9 cellular contexts compared by ENCODE assay signal in the genomic region with DNA sequence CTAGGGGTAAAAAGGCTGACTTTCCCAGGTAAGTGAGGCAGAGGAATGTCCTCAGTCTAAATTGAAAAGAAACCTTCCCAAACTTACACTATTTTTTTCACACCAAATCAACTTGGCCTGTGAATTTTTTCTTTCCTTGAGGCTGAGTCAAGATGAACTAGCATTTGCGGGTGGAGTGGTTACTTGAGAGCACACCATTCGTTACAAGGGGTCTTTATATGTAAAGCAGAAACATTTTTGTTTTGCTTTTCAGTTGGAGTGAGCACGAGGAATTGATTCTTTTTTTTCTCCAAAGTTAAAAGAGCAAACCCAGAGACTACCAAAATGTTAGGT. TPM values are rescaled to one million over a fixed set of nuclear protein-coding genes. Genes with fewer than 3 reads are reported as not detected.
DNase-seq lines count a peak whose midpoint lies in the region; ATAC-seq, FAIRE-seq and TF ChIP-seq lines count a peak whose summit lies in the region.
"Had no signal": no experiment of that assay in that cellular context is flagged by ENCODE, and none has a peak within 500 bp of the region (broad histone marks: within the 10 kb centered on the region; RNA-seq: fewer than 3 reads in every experiment).

No MANE protein-coding gene starts in this region.

- H3K4me3 Mint-ChIP-seq in activated CD4-positive, alpha-beta memory T cell treated with anti-CD3 and anti-CD28 coated beads, Interleukin-2, amount 10 ng/mL, durations not matched to agents 7 days and 5 days = no peak overlapping the region

- TF ChIP-seq CTCF in VCaP (conservative IDR thresholded peaks at IDR 0.05) (no peak), foreskin fibroblast (IDR thresholded peaks at IDR 0.05; ENCODE audit: low read depth, low read length) (no peak), sigmoid colon (IDR thresholded peaks at IDR 0.05) (no peak)

- H3K9me3 ChIP-seq in sigmoid colon = no peaks in the 10 kb centered on the region

- peaks cover 12% of the 10 kb centered on the region for H3K36me3 Mint-ChIP-seq in activated CD4-positive, alpha-beta memory T cell treated with anti-CD3 and anti-CD28 coated beads, Interleukin-2, amount 10 ng/mL, durations not matched to agents 7 days and 5 days (ENCODE audit: low read depth)

- no peaks in the 10 kb centered on the region for H3K36me3 ChIP-seq in sigmoid colon

- peak; percentile 20 for FAIRE-seq in GM12891 (lab: Jason Lieb, UNC)

- H3K27me3 ChIP-seq in sigmoid colon = no peaks in the 10 kb centered on the region

- H3K27ac Mint-ChIP-seq in activated CD4-positive, alpha-beta memory T cell treated with anti-CD3 and anti-CD28 coated beads, Interleukin-2, amount 10 ng/mL, durations not matched to agents 7 days and 5 days = no peak overlapping the region

- 12 to 32% methylated on average over 3 of the region's 3 CpGs for WGBS in sigmoid colon, 2 donors

- H3K27me3 Mint-ChIP-seq in activated CD4-positive, alpha-beta memory T cell treated with anti-CD3 and anti-CD28 coated beads, Interleukin-2, amount 10 ng/mL, durations not matched to agents 7 days and 5 days = no peaks in the 10 kb centered on the region

- CTCF ChIA-PET in activated CD4-positive, alpha-beta memory T cell treated with anti-CD3 and anti-CD28 coated beads, Interleukin-2, amount 10 ng/mL, durations not matched to agents 7 days and 5 days (lab: Charles Lee) = interaction anchor here (1.1 to 4.3 kb wide), 2 partner anchors 8 to 36 kb away, joined by 3 to 15 read pairs; a partner anchor contains a TSS

- TF ChIP-seq POLR2A in GM12891 (IDR thresholded peaks at IDR 0.05; ENCODE audit: low read depth, low read length) = no peak
- TF ChIP-seq POLR2A in sigmoid colon (IDR thresholded peaks at IDR 0.05) = no peak

- H3K4me1 Mint-ChIP-seq in activated CD4-positive, alpha-beta memory T cell treated with anti-CD3 and anti-CD28 coated beads, Interleukin-2, amount 10 ng/mL, durations not matched to agents 7 days and 5 days = peaks cover 30% of the 10 kb centered on the region

- H3K9me3 Mint-ChIP-seq in activated CD4-positive, alpha-beta memory T cell treated with anti-CD3 and anti-CD28 coated beads, Interleukin-2, amount 10 ng/mL, durations not matched to agents 7 days and 5 days = no peaks in the 10 kb centered on the region

- intact Hi-C loops in sigmoid colon (cut with DNase I) = loop anchor here (5.0 kb wide), 1 partner anchor 64 kb away; no protein-coding TSS in a partner anchor

- H3K4me3 ChIP-seq in foreskin fibroblast (ENCODE audit: low read depth in 1 of 2, low read length in 2 of 2) (peak overlapping the region; percentile 39 to 44), sigmoid colon (peak overlapping the region in 3 of 4 donors; percentile 22 to 35 (median 34))

- DNase-seq in GM12891 (ENCODE audit: insufficient read length, low spot score) = no peak
- DNase-seq in foreskin fibroblast = no peak
- DNase-seq in sigmoid colon = no peak
- no peak for DNase-seq in NCI-H82 (lab: John Stamatoyannopoulos, UW)
- no peak for DNase-seq in activated CD4-positive, alpha-beta memory T cell treated with anti-CD3 and anti-CD28 coated beads, Interleukin-2, amount 10 ng/mL, durations not matched to agents 7 days and 5 days
- DNase-seq: GF-D8 had no signal

- no peak for TF ChIP-seq EP300 in sigmoid colon (IDR thresholded peaks at IDR 0.05)

- ATAC-seq in GM18517 (IDR thresholded peaks at IDR 0.05; ENCODE audit: unreplicated experiment) = no peak
- no peak for ATAC-seq in HG03521 (IDR thresholded peaks at IDR 0.05; ENCODE audit: unreplicated experiment)

- H3K4me1 ChIP-seq in sigmoid colon = peaks cover 0 to 56% (median 49%) of the 10 kb centered on the region in 4 donors

- POLR2A ChIA-PET in activated CD4-positive, alpha-beta memory T cell treated with anti-CD3 and anti-CD28 coated beads, Interleukin-2, amount 10 ng/mL, durations not matched to agents 7 days and 5 days (lab: Charles Lee) = interaction anchor here (1.1 to 1.2 kb wide), 3 partner anchors 33 to 515 kb away, joined by 3 to 4 read pairs (median 3); a partner anchor contains a TSS

- H3K27ac ChIP-seq in VCaP (peak overlapping the region; percentile 84), sigmoid colon (peak overlapping the region; percentile 69 to 86 (median 80))

TF ChIP-seq in GM12891, 5 proteins besides CTCF, POLR2A, EP300 and RAD21:
- no peak for TF ChIP-seq SPI1 (IDR thresholded peaks at IDR 0.05; ENCODE audit: low read depth, low read length)
- no peak for TF ChIP-seq TAF1 (IDR thresholded peaks at IDR 0.05; ENCODE audit: low read depth, low read length)
- TF ChIP-seq POU2F2 (IDR thresholded peaks at IDR 0.05; ENCODE audit: low read depth, low read length) = no peak

RNA-seq across cellular contexts. Expression of a gene that starts 36.4 kb away (rescaled TPM):
- polyA plus RNA-seq in GM12891 (2012; ENCODE audit: low read depth, missing spikeins) = 4.5 TPM
- total RNA-seq in sigmoid colon = 10 to 100 TPM; 11.8 to 20.7 (median 17.9) TPM
- polyA plus RNA-seq in sigmoid colon = 1 to 10 TPM; 2.8 to 7.1 (median 4.2) TPM
- 10 to 100 TPM; 19.2 to 19.3 TPM for total RNA-seq in activated CD4-positive, alpha-beta memory T cell treated with anti-CD3 and anti-CD28 coated beads, Interleukin-2, amount 10 ng/mL, durations not matched to agents 7 days and 5 days
